Comparison of ENCODE assay signal across 9 cellular contexts in the genomic region with DNA sequence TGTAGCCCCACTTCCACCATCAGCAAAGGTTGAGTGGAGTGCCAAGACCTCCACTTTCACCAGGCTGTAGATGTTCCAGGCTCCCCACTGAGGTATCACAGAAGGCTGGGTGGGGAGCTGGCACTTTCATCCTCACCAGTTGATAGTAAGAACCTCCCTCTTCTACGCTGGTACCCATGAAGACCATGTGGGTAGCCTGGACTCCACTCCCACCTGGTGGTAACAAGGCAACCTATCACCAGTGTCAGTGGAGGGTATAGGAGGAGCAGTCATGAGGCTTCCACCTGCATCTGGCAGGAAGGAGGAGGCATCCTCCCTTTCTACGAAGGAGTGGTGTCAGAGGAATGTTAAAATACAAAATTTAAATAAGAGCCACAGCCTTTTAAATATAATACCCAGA. TPM values are rescaled to one million over a fixed set of nuclear protein-coding genes. Genes with fewer than 3 reads are reported as not detected.
A peak's percentile ranks its signal among the peaks of the same experiment; 100 is the strongest.
DNase-seq lines count a peak whose midpoint lies in the region; ATAC-seq, FAIRE-seq and TF ChIP-seq lines count a peak whose summit lies in the region.
"Had no signal": no experiment of that assay in that cellular context is flagged by ENCODE, and none has a peak within 500 bp of the region (broad histone marks: within the 10 kb centered on the region; RNA-seq: fewer than 3 reads in every experiment).

No MANE protein-coding gene starts in this region.

- intact Hi-C loops in activated T-helper 1 cell treated with anti-CD3 and anti-CD28 coated beads, Interleukin-12 subunit alpha, Interleukin-12 subunit beta, Interleukin-2, Interleukin-4 antibody, amounts not matched to agents 30 ng/mL and 10 ng/mL and 1 ng/mL, durations not matched to agents 14 hours and 24 hours and 36 hours (cut with micrococcal nuclease), result no loop called here
- intact Hi-C loops in head of caudate nucleus (cut with DNase I), result no loop called here

- no peaks in the 10 kb centered on the region for H3K9me3 Mint-ChIP-seq in activated T-helper 1 cell treated with anti-CD3 and anti-CD28 coated beads, Interleukin-12 subunit alpha, Interleukin-12 subunit beta, Interleukin-2, Interleukin-4 antibody, amounts not matched to agents 30 ng/mL and 10 ng/mL and 1 ng/mL, durations not matched to agents 14 hours and 24 hours and 36 hours

- peaks cover 20% of the 10 kb centered on the region for H3K4me1 Mint-ChIP-seq in activated T-helper 1 cell treated with anti-CD3 and anti-CD28 coated beads, Interleukin-12 subunit alpha, Interleukin-12 subunit beta, Interleukin-2, Interleukin-4 antibody, amounts not matched to agents 30 ng/mL and 10 ng/mL and 1 ng/mL, durations not matched to agents 14 hours and 24 hours and 36 hours (ENCODE audit: low read depth)

- H3K4me3 Mint-ChIP-seq in activated T-helper 1 cell treated with anti-CD3 and anti-CD28 coated beads, Interleukin-12 subunit alpha, Interleukin-12 subunit beta, Interleukin-2, Interleukin-4 antibody, amounts not matched to agents 30 ng/mL and 10 ng/mL and 1 ng/mL, durations not matched to agents 14 hours and 24 hours and 36 hours, result no peak overlapping the region

- H3K36me3 ChIP-seq in bronchial epithelial cell (ENCODE audit: control insufficient read depth, insufficient read depth, low read length), result peaks cover 2% of the 10 kb centered on the region

- peak; percentile 39 for TF ChIP-seq CTCF in bronchial epithelial cell (IDR thresholded peaks at IDR 0.05; ENCODE audit: insufficient read depth, low read length, severe bottlenecking)

- DNase-seq in AG20443 (ENCODE audit: low spot score) (peak; percentile 10), bronchial epithelial cell (ENCODE audit: low read depth) (peak; percentile 29), SW480 (ENCODE audit: low spot score) (no peak), head of caudate nucleus (no peak)
- no peak for DNase-seq in activated T-helper 1 cell treated with anti-CD3 and anti-CD28 coated beads, Interleukin-12 subunit alpha, Interleukin-12 subunit beta, Interleukin-2, Interleukin-4 antibody, amounts not matched to agents 30 ng/mL and 10 ng/mL and 1 ng/mL, durations not matched to agents 14 hours and 24 hours and 36 hours (ENCODE audit: low spot score)
- DNase-seq: activated T-cell treated with anti-CD3 and anti-CD28 coated beads, Interleukin-2, amount 50 U/mL, for 1 hour had no signal

- H3K4me3 ChIP-seq in bronchial epithelial cell (ENCODE audit: low read depth, low read length), result no peak overlapping the region

- peak; percentile 26 for ATAC-seq in GM18873 (IDR thresholded peaks at IDR 0.05; ENCODE audit: low FRiP score, unreplicated experiment)
- ATAC-seq in HG03439 (IDR thresholded peaks at IDR 0.05; ENCODE audit: unreplicated experiment), result peak; percentile 44
- no peak for ATAC-seq in activated CD4-positive, CD25-positive, alpha-beta regulatory T cell treated with anti-CD3 and anti-CD28 coated beads, Interleukin-2, amount 50 U/mL, for 24 hours

- H3K27ac Mint-ChIP-seq in activated T-helper 1 cell treated with anti-CD3 and anti-CD28 coated beads, Interleukin-12 subunit alpha, Interleukin-12 subunit beta, Interleukin-2, Interleukin-4 antibody, amounts not matched to agents 30 ng/mL and 10 ng/mL and 1 ng/mL, durations not matched to agents 14 hours and 24 hours and 36 hours, result no peak overlapping the region

- H3K27me3 Mint-ChIP-seq in activated T-helper 1 cell treated with anti-CD3 and anti-CD28 coated beads, Interleukin-12 subunit alpha, Interleukin-12 subunit beta, Interleukin-2, Interleukin-4 antibody, amounts not matched to agents 30 ng/mL and 10 ng/mL and 1 ng/mL, durations not matched to agents 14 hours and 24 hours and 36 hours (ENCODE audit: insufficient read depth), result no peaks in the 10 kb centered on the region

- FAIRE-seq in bronchial epithelial cell (lab: Jason Lieb, UNC), result no peak

- no peaks in the 10 kb centered on the region for H3K27me3 ChIP-seq in bronchial epithelial cell (ENCODE audit: control insufficient read depth, insufficient read depth, low read length)

- H3K36me3 Mint-ChIP-seq in activated T-helper 1 cell treated with anti-CD3 and anti-CD28 coated beads, Interleukin-12 subunit alpha, Interleukin-12 subunit beta, Interleukin-2, Interleukin-4 antibody, amounts not matched to agents 30 ng/mL and 10 ng/mL and 1 ng/mL, durations not matched to agents 14 hours and 24 hours and 36 hours (ENCODE audit: low read depth), result peaks cover 6% of the 10 kb centered on the region

RNA-seq across cellular contexts. Expression of a gene that starts 4.4 kb away (rescaled TPM):
- 28.2 and 55.4 TPM in 2 replicates for total RNA-seq in bronchial epithelial cell
- total RNA-seq in activated T-helper 1 cell treated with anti-CD3 and anti-CD28 coated beads, Interleukin-12 subunit alpha, Interleukin-12 subunit beta, Interleukin-2, Interleukin-4 antibody, amounts not matched to agents 30 ng/mL and 10 ng/mL and 1 ng/mL, durations not matched to agents 14 hours and 24 hours and 36 hours, result 32.4 and 36.8 TPM in 2 replicates

RNA-seq across cellular contexts. Expression of a gene that starts 27.3 kb away (rescaled TPM):
- total RNA-seq in bronchial epithelial cell, result 0.26 and 0.77 TPM in 2 replicates
- total RNA-seq in activated T-helper 1 cell treated with anti-CD3 and anti-CD28 coated beads, Interleukin-12 subunit alpha, Interleukin-12 subunit beta, Interleukin-2, Interleukin-4 antibody, amounts not matched to agents 30 ng/mL and 10 ng/mL and 1 ng/mL, durations not matched to agents 14 hours and 24 hours and 36 hours, result not detected in 2 replicates

Comparison
In these comparisons a context has a peak if more than half of its experiments do, and no peak if none do; other contexts are left out.
1. DNase-seq: peak in AG20443 (single experiment) and bronchial epithelial cell (single experiment); none in SW480 (single experiment), activated T-helper 1 cell treated with anti-CD3 and anti-CD28 coated beads, Interleukin-12 subunit alpha, Interleukin-12 subunit beta, Interleukin-2, Interleukin-4 antibody, amounts not matched to agents 30 ng/mL and 10 ng/mL and 1 ng/mL, durations not matched to agents 14 hours and 24 hours and 36 hours (single experiment) and head of caudate nucleus (0 of 42).
2. ATAC-seq: peak in GM18873 (single experiment) and HG03439 (single experiment); none in activated CD4-positive, CD25-positive, alpha-beta regulatory T cell treated with anti-CD3 and anti-CD28 coated beads, Interleukin-2, amount 50 U/mL, for 24 hours (0 of 2).